ENCODE assay signal across 8 cellular contexts in genomic region chr9:95507456-95508241, GRCh38. TPM values are rescaled to one million over a fixed set of nuclear protein-coding genes. Genes with fewer than 3 reads are reported as not detected.
DNase-seq lines count a peak whose midpoint lies in the region; ATAC-seq lines count a peak whose summit lies in the region.

No MANE protein-coding gene starts in this region.

- H3K36me3 Mint-ChIP-seq in T-helper 17 cell (ENCODE audit: low read depth) = no peaks in the 10 kb centered on the region

- DNase-seq in DMS114 treated with DMSO at 0.1 percent for 48 hours (lab: John Stamatoyannopoulos, UW; ENCODE audit: unreplicated experiment) (peak; percentile 33), Kasumi-1 (lab: John Stamatoyannopoulos, UW) (peak; percentile 51 to 59), T-helper 17 cell (peak in 2 of 3 donors; percentile 13 to 22), kidney glomerular epithelial cell (lab: John Stamatoyannopoulos, UW) (peak; percentile 75)
- peak; percentile 64 for DNase-seq in central memory CD4-positive, alpha-beta T cell
- peak; percentile 39 for DNase-seq in stimulated activated CD4-positive, alpha-beta T cell treated with anti-CD3 and anti-CD28 coated beads, Interleukin-4, amount 100 ng/mL, for 24 hours

- H3K4me1 Mint-ChIP-seq in T-helper 17 cell = peaks cover 42% of the 10 kb centered on the region

- peaks cover 23% of the 10 kb centered on the region for H3K27me3 Mint-ChIP-seq in T-helper 17 cell

- peak overlapping the region; percentile 70 for H3K27ac Mint-ChIP-seq in T-helper 17 cell

- ATAC-seq in T-helper 17 cell (peak; percentile 30), HG02759 (IDR thresholded peaks at IDR 0.05; ENCODE audit: unreplicated experiment) (no peak), HG03135 (IDR thresholded peaks at IDR 0.05; ENCODE audit: unreplicated experiment) (no peak)

- no peaks in the 10 kb centered on the region for H3K9me3 ChIP-seq in T-helper 17 cell (ENCODE audit: control insufficient read depth, low read length, poor library complexity, severe bottlenecking)

- peak overlapping the region; percentile 98 for H3K4me3 Mint-ChIP-seq in T-helper 17 cell

RNA-seq across cellular contexts. Expression of gene PTCH1, which starts 9.1 kb away (rescaled TPM):
- 10 to 100 TPM; 14.4 to 18.5 TPM for total RNA-seq in T-helper 17 cell

Comparison
In these comparisons a context has a peak if more than half of its experiments do, and no peak if none do; other contexts are left out.
1. DNase-seq: peak in every context shown above with its lines; median percentile 75 in kidney glomerular epithelial cell; 64 in central memory CD4-positive, alpha-beta T cell; 55 in Kasumi-1; 39 in stimulated activated CD4-positive, alpha-beta T cell treated with anti-CD3 and anti-CD28 coated beads, Interleukin-4, amount 100 ng/mL, for 24 hours; 33 in DMS114 treated with DMSO at 0.1 percent for 48 hours; 18 in T-helper 17 cell.